11 cellular contexts compared by ENCODE assay signal in the genomic region with DNA sequence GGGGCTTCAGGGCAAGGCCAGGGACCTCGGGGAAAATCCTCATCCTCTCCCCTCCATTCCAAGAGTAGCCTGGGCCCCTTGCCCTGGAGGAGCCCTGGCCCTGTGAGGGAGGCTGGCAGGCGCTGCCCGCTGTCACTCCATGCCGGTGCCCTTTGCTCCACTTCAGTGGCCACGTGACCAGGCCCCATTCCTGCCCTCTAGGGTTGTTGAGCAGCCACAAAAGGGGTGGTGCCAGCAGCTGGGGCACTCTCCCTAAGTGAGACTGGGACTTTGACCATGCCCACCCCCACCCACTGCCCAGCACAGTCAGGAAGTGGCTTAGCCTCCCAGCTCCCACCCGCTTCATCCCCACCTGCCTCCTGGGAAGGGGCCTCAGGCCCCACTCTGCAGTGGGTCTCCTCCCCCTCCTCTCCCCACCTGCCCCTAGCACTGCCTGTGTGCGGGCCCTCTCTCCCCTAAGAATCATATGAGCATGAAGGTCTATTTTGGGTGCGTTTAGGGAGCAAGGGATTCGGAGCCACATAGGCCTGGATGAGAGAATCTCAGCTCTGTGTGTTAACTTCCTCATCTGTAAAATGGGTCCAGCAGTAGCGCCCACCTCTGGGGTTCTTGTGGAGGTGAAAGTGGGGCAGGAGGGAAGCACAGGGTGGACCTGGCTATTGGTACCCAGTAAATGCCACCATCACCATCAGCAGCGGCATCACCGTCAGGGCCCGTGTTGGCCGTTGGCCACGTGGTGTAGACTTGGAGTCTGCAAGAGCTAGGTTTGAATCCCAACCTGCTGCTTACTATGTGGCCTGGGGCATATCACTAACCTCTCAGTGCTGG. TPM values are rescaled to one million over a fixed set of nuclear protein-coding genes. Genes with fewer than 3 reads are reported as not detected.
A peak's percentile ranks its signal among the peaks of the same experiment; 100 is the strongest.
DNase-seq lines count a peak whose midpoint lies in the region; ATAC-seq and TF ChIP-seq lines count a peak whose summit lies in the region.
"Had no signal": no experiment of that assay in that cellular context is flagged by ENCODE, and none has a peak within 500 bp of the region (broad histone marks: within the 10 kb centered on the region; RNA-seq: fewer than 3 reads in every experiment).

No MANE protein-coding gene starts in this region.

- intact Hi-C loops in colonic mucosa (cut with DNase I), result no loop called here
- intact Hi-C loops in spleen (cut with DNase I; ENCODE audit: low total_unique reads), result no loop called here

- no peaks in the 10 kb centered on the region for H3K9me3 ChIP-seq in HEK293 (ENCODE audit: control insufficient read depth, insufficient read depth, low read depth, low read length)
- H3K9me3 ChIP-seq in colonic mucosa, result no peaks in the 10 kb centered on the region
- no peaks in the 10 kb centered on the region for H3K9me3 ChIP-seq in liver (ENCODE audit: control insufficient read depth in 4 of 4, low read length in 3 of 4)
- no peaks in the 10 kb centered on the region for H3K9me3 ChIP-seq in spleen

- H3K27ac ChIP-seq in HEK293 (ENCODE audit: extremely low read depth, low read depth, low read length) (no peak overlapping the region), colonic mucosa (peak overlapping the region; percentile 65), liver (ENCODE audit: low read depth in 1 of 2, low read length in 2 of 2) (peak overlapping the region; percentile 86 to 94), spleen (peak overlapping the region in 5 of 8 donors; percentile 32 to 56 (median 51))
- H3K27ac ChIP-seq: KMS-11 had no signal

- ATAC-seq in HG03565 (IDR thresholded peaks at IDR 0.05; ENCODE audit: unreplicated experiment), result no peak
- no peak for ATAC-seq in HG02678 (IDR thresholded peaks at IDR 0.05; ENCODE audit: unreplicated experiment)

- peaks cover 6 to 68% of the 10 kb centered on the region in 2 experiments; a peak in 2 of 3 replicates for H3K36me3 ChIP-seq in HEK293 (ENCODE audit: control insufficient read depth in 2 of 2, insufficient read depth in 1 of 2, low read length in 2 of 2)
- no peaks in the 10 kb centered on the region for H3K36me3 ChIP-seq in colonic mucosa
- H3K36me3 ChIP-seq in liver (ENCODE audit: control insufficient read depth in 4 of 4, insufficient read depth in 3 of 4, low read depth in 1 of 4, low read length in 3 of 4), result peaks cover 10 to 21% (median 16%) of the 10 kb centered on the region in 4 donors
- H3K36me3 ChIP-seq in spleen, result peaks cover 0 to 96% (median 43%) of the 10 kb centered on the region in 6 donors

- WGBS in liver, result 48% methylated on average over 15 of the region's 15 CpGs
- 73 to 91% (median 88%) methylated on average over 15 of the region's 15 CpGs for whole genome bisulfite sequencing in spleen, 5 donors

- CTCF ChIA-PET in HEK293 (lab: Yijun Ruan, JAX), result interaction anchor here (0.8 to 4.0 kb wide), 4 partner anchors 8 to 76 kb away, joined by 3 to 31 read pairs (median 12); partner anchors contain the start of gene PDK2

- TF ChIP-seq POLR2A in spleen (IDR thresholded peaks at IDR 0.05), result no peak

- H3K9ac ChIP-seq in colonic mucosa (ENCODE audit: low read depth in 2 of 2, low read length in 2 of 2) (peak overlapping the region; percentile 48 to 88), liver (ENCODE audit: low read depth in 1 of 2, low read length in 2 of 2) (peak overlapping the region; percentile 15 to 25)
- H3K9ac ChIP-seq: KMS-11 had no signal

- H3K27me3 ChIP-seq in colonic mucosa, result no peaks in the 10 kb centered on the region
- H3K27me3 ChIP-seq in liver (ENCODE audit: control insufficient read depth in 4 of 4, insufficient read depth in 4 of 4, low read length in 3 of 4), result no peaks in the 10 kb centered on the region
- H3K27me3 ChIP-seq in spleen (replicated peaks in 1 of 7), result no peaks in the 10 kb centered on the region

- TF ChIP-seq CTCF in HEK293 (tag by site-specific recombination; IDR thresholded peaks at IDR 0.05) (no peak), colonic mucosa (IDR thresholded peaks at IDR 0.05) (no peak), liver (IDR thresholded peaks at IDR 0.05; ENCODE audit: low read depth, low read length, missing input control) (no peak), spleen (IDR thresholded peaks at IDR 0.05 in 8 of 11, conservative IDR thresholded peaks at IDR 0.05 in 3 of 11) (no peak)

- H3K4me1 ChIP-seq in HEK293 (ENCODE audit: control insufficient read depth, insufficient read depth, low read length) (peaks cover 7% of the 10 kb centered on the region), colonic mucosa (peaks cover 25% of the 10 kb centered on the region), liver (ENCODE audit: control insufficient read depth in 4 of 4, insufficient read depth in 4 of 4, low read length in 3 of 4) (peaks cover 15 to 49% (median 43%) of the 10 kb centered on the region in 4 donors), spleen (peaks cover 0 to 47% (median 19%) of the 10 kb centered on the region in 6 donors)

- POLR2A ChIA-PET in HEK293 (lab: Yijun Ruan, JAX), result interaction anchor here (1.0 kb wide), 1 partner anchor 10 kb away, joined by 4 read pairs; no protein-coding TSS in a partner anchor

- DNase-seq in colonic mucosa (peak; percentile 96), spleen (no peak), NCI-H1092 (lab: John Stamatoyannopoulos, UW) (no peak)
- no peak for DNase-seq in activated CD4-positive, alpha-beta T cell treated with anti-CD3 and anti-CD28 coated beads for 1 hour
- DNase-seq: activated CD4-positive, alpha-beta T cell treated with anti-CD3 and anti-CD28 coated beads, Interleukin-2, amount 50 U/mL, for 1 hour; CD4-positive, CD25-positive, alpha-beta regulatory T cell had no signal

- H3K4me3 ChIP-seq in HEK293 (ENCODE audit: low read depth, low read length) (no peak overlapping the region), colonic mucosa (no peak overlapping the region), liver (ENCODE audit: low read depth in 1 of 3, low read length in 3 of 3) (peak overlapping the region in 2 of 3 donors; percentile 22 to 28), spleen (no peak overlapping the region)

- no peak for TF ChIP-seq RAD21 in liver (IDR thresholded peaks at IDR 0.05)

TF ChIP-seq in HEK293, 187 proteins besides CTCF, POLR2A, EP300 and RAD21:
- no peak for TF ChIP-seq ZNF837 (tag by site-specific recombination; IDR thresholded peaks at IDR 0.05)
- TF ChIP-seq ZFHX2 (tag by site-specific recombination; conservative IDR thresholded peaks at IDR 0.05), result 0 out of 2 replicates have a peak, but pooled peaks have one; percentile 13

TF ChIP-seq in liver, 16 proteins besides CTCF, POLR2A, EP300 and RAD21 (continues in another document):
- TF ChIP-seq YY1 (IDR thresholded peaks at IDR 0.05) (peak; percentile 81), EGR1 (IDR thresholded peaks at IDR 0.05; ENCODE audit: low read depth in 2 of 2) (peak in 1 of 2 donors; percentile 66), FOXA1 (IDR thresholded peaks at IDR 0.05) (no peak), REST (IDR thresholded peaks at IDR 0.05) (peak; percentile 78), RXRA (IDR thresholded peaks at IDR 0.05) (peak; percentile 93), GABPA (IDR thresholded peaks at IDR 0.05 in 1 of 2, conservative IDR thresholded peaks at IDR 0.05 in 1 of 2) (peak in 1 of 2 donors; percentile 41), NR2F2 (IDR thresholded peaks at IDR 0.05) (no peak), FOXA2 (IDR thresholded peaks at IDR 0.05) (no peak)

RNA-seq across cellular contexts. Expression of gene PDK2, which starts 7.2 kb away (rescaled TPM):
- total RNA-seq in colonic mucosa (10 to 100 TPM; 48.8 to 56.4 TPM), liver (10 to 100 TPM in 1 of 2 donors, 1 to 10 TPM in 1; 8.6 to 24.5 TPM), spleen (10 to 100 TPM; 22.9 to 41.5 (median 26.1) TPM)
- polyA plus RNA-seq in liver (10 to 100 TPM; 32.4 to 36.6 TPM), spleen (10 to 100 TPM in 1 of 3 donors, 1 to 10 TPM in 2; 8.7 to 16.9 (median 9.5) TPM)

RNA-seq across cellular contexts. Expression of gene SAMD14, which starts 27.6 kb away (rescaled TPM):
- 1 to 10 TPM in 1 of 2 donors, under 1 TPM in 1; 0.77 to 2.3 TPM for total RNA-seq in colonic mucosa
- total RNA-seq in liver, result under 1 TPM; 0.50 to 0.84 TPM
- under 1 TPM in 1 of 2 donors, not detected in 1; 0.67 TPM for polyA plus RNA-seq in liver
- 1 to 10 TPM; 1.2 to 7.5 (median 4.1) TPM for total RNA-seq in spleen
- polyA plus RNA-seq in spleen, result 1 to 10 TPM; 1.1 to 1.9 (median 1.1) TPM

RNA-seq across cellular contexts. Expression of gene ITGA3, which starts 46.5 kb away (rescaled TPM):
- 100 to 1,000 TPM; 111 to 116 TPM for total RNA-seq in colonic mucosa
- 1 to 10 TPM in 1 of 2 donors, under 1 TPM in 1; 0.79 to 4.4 TPM for total RNA-seq in liver
- polyA plus RNA-seq in liver, result 1 to 10 TPM; 1.1 to 1.8 TPM
- 10 to 100 TPM; 22.7 to 52.3 (median 41.1) TPM for total RNA-seq in spleen
- polyA plus RNA-seq in spleen, result 10 to 100 TPM in 1 of 3 donors, 1 to 10 TPM in 2; 5.5 to 16.6 (median 8.1) TPM

RNA-seq across cellular contexts. Expression of gene PPP1R9B, which starts 48.1 kb away (rescaled TPM):
- 10 to 100 TPM; 36.6 to 43.2 TPM for total RNA-seq in colonic mucosa
- total RNA-seq in liver, result 10 to 100 TPM in 1 of 2 donors, 1 to 10 TPM in 1; 7.4 to 26.1 TPM
- 1 to 10 TPM in 1 of 2 donors, under 1 TPM in 1; 0.90 to 6.7 TPM for polyA plus RNA-seq in liver
- 100 to 1,000 TPM in 4 of 7 donors, 10 to 100 TPM in 3; 54.1 to 136 (median 112) TPM for total RNA-seq in spleen
- polyA plus RNA-seq in spleen, result 100 to 1,000 TPM in 1 of 3 donors, 10 to 100 TPM in 2; 30.0 to 105 (median 40.9) TPM

Comparison
In these comparisons a context has a peak if more than half of its experiments do, and no peak if none do; other contexts are left out.
1. H3K4me3 ChIP-seq: peak in liver (2 of 3); none in HEK293 (single experiment), colonic mucosa (single experiment) and spleen (0 of 8).
2. RNA of gene ITGA3, which starts 46.5 kb away (total RNA-seq): 111 to 116 TPM in colonic mucosa and 22.7 to 52.3 TPM in spleen; 0.79 to 4.4 TPM in liver; every median in the first group is over 4 times any median in the second.